Comparison of ENCODE assay signal across 23 cellular contexts in genomic region chr2:216346781-216347180, GRCh38. TPM values are rescaled to one million over a fixed set of nuclear protein-coding genes. Genes with fewer than 3 reads are reported as not detected.
DNase-seq lines count a peak whose midpoint lies in the region; ATAC-seq, FAIRE-seq and TF ChIP-seq lines count a peak whose summit lies in the region.
"Had no signal": no experiment of that assay in that cellular context is flagged by ENCODE, and none has a peak within 500 bp of the region (broad histone marks: within the 10 kb centered on the region; RNA-seq: fewer than 3 reads in every experiment).

No MANE protein-coding gene starts in this region.

- TF ChIP-seq POLR2A in H1 (IDR thresholded peaks at IDR 0.05; ENCODE audit: control extremely low read depth in 1 of 2, low read depth in 2 of 2, low read length in 2 of 2) = no peak

- CTCF ChIA-PET in H1 (lab: Charles Lee; ENCODE audit: partially characterized antibody) = interaction anchor here (1.4 to 4.9 kb wide), 3 partner anchors 18 to 63 kb away, joined by 3 to 24 read pairs (median 6); no protein-coding TSS in a partner anchor

- H3K79me2 ChIP-seq in H1 (ENCODE audit: control insufficient read depth in 1 of 2, insufficient read depth in 2 of 2, low read length in 2 of 2) = no peaks in the 10 kb centered on the region

- no peak overlapping the region for H3K23ac ChIP-seq in H1 (ENCODE audit: insufficient read length)

- peak; percentile 61 to 75 for ATAC-seq in stimulated activated naive B cell treated with anti-CD40 and anti-IgM and Interleukin-4, amounts not matched to agents 10 μg/mL and 1 μg/mL and 100 μg/mL, for 72 hours (replicated peaks)
- ATAC-seq: body of pancreas had no signal

- no peaks in the 10 kb centered on the region for H3K9me3 ChIP-seq in H1 (ENCODE audit: insufficient read depth in 2 of 2, low read depth in 1 of 2, low read length in 1 of 2)
- H3K9me3 ChIP-seq: body of pancreas, colonic mucosa, prostate gland, testis had no signal

- H3K23me2 ChIP-seq in H1 (ENCODE audit: low read depth, low read length) = peaks cover 4% of the 10 kb centered on the region; the same call in 1 of the 2 replicates

- TF ChIP-seq EP300 in H1 (IDR thresholded peaks at IDR 0.05; ENCODE audit: borderline replicate concordance in 1 of 2, low read depth in 2 of 2, low read length in 2 of 2) = no peak

- no peaks in the 10 kb centered on the region for H3K27me3 Mint-ChIP-seq in activated naive CD4-positive, alpha-beta T cell treated with anti-CD3 and anti-CD28 coated beads, Interleukin-2, amount 50 U/mL, for 24 hours
- peaks cover 3 to 7% of the 10 kb centered on the region in 2 donors for H3K27me3 Mint-ChIP-seq in stimulated activated naive B cell treated with anti-CD40 and anti-IgM and Interleukin-4, amounts not matched to agents 10 μg/mL and 1 μg/mL and 100 μg/mL, for 72 hours

- H3K27ac ChIP-seq in H1 (ENCODE audit: low read depth, low read length) = no peak overlapping the region
- H3K27ac ChIP-seq: body of pancreas, colonic mucosa, prostate gland, testis had no signal

- no peak overlapping the region for H2AFZ ChIP-seq in H1 (ENCODE audit: low read length)

- 0 out of 2 replicates have a peak overlapping the region, but pooled peaks have one; percentile 24 for H3K18ac ChIP-seq in H1 (ENCODE audit: extremely low read depth, low read length)

- 0 out of 2 replicates have a peak overlapping the region, but pooled peaks have one; percentile 41 for H2BK12ac ChIP-seq in H1 (ENCODE audit: low read depth, low read length)

- no peaks in the 10 kb centered on the region for H4K20me1 ChIP-seq in H1 (replicated peaks in 1 of 2; ENCODE audit: control insufficient read depth in 1 of 2, insufficient read depth in 2 of 2, low read length in 2 of 2)

- no peak for FAIRE-seq in H1 (lab: Jason Lieb, UNC)
- FAIRE-seq: frontal cortex had no signal

- DNase-seq in activated naive CD4-positive, alpha-beta T cell treated with Interleukin-2 at 50 U/mL for 16 hours = no peak
- DNase-seq in UCSD-AML1 (lab: John Stamatoyannopoulos, UW; ENCODE audit: unreplicated experiment) (peak; percentile 38), H1 (ENCODE audit: low read depth in 1 of 2, low spot score in 2 of 2) (no peak), dedifferentiated amniotic fluid mesenchymal stem cell (ENCODE audit: extremely low spot score) (no peak), cortex of kidney (lab: John Stamatoyannopoulos, UW) (no peak), COR-L47 (lab: John Stamatoyannopoulos, UW) (no peak)
- no peak for DNase-seq in stimulated activated naive B cell treated with anti-CD40 and anti-IgM and Interleukin-4, amounts not matched to agents 10 μg/mL and 1 μg/mL and 100 μg/mL, for 72 hours
- DNase-seq: ACHN, activated B cell treated with CpG ODN at 0.5 μM for 24 hours, body of pancreas, colonic mucosa, DMS53, midbrain, MV-4-11, NCI-H1930, NCI-H345, testis had no signal

- WGBS in H1 (ENCODE audit: extremely low coverage in 1 of 2, insufficient coverage in 1 of 2, insufficient read length in 1 of 2, insufficient replicate concordance in 2 of 2, low coverage in 1 of 2, low lambda C conversion rate in 2 of 2, missing lambda C conversion rate in 1 of 2), 2 experiments = 94% methylated on average over 3 of the region's 3 CpGs; no CpG with 5 or more reads in 1 of the 2 experiments

- no peak overlapping the region for H3K4me3 ChIP-seq in H1 (ENCODE audit: extremely low read depth in 1 of 4, insufficient read depth in 2 of 4, low read depth in 3 of 4, low read length in 4 of 4)
- H3K4me3 ChIP-seq: body of pancreas, colonic mucosa, prostate gland, testis had no signal

- H3K4ac ChIP-seq in H1 (replicated peaks; ENCODE audit: insufficient read length, low read depth, low read length) = no peak overlapping the region

- H3K56ac ChIP-seq in H1 (replicated peaks; ENCODE audit: insufficient read length, low read depth, low read length) = no peak overlapping the region

- H3K9ac ChIP-seq in H1 (replicated peaks in 1 of 4; ENCODE audit: extremely low read depth in 1 of 4, low read depth in 3 of 4, low read length in 3 of 4) = no peak overlapping the region

- 0 out of 2 replicates have a peak overlapping the region, but pooled peaks have one; percentile 42 for H2AK5ac ChIP-seq in H1 (ENCODE audit: low read depth, low read length)

- no peaks in the 10 kb centered on the region for H3K79me1 ChIP-seq in H1 (ENCODE audit: low read depth, low read length)

- H2BK120ac ChIP-seq in H1 (replicated peaks; ENCODE audit: low read depth, low read length) = no peak overlapping the region

- TF ChIP-seq RAD21 in H1 (IDR thresholded peaks at IDR 0.05 in 1 of 2, conservative IDR thresholded peaks at IDR 0.05 in 1 of 2; ENCODE audit: low read depth in 2 of 2, low read length in 2 of 2) = no peak

- H3K14ac ChIP-seq in H1 (ENCODE audit: insufficient read length) = no peak overlapping the region

- no peak overlapping the region for H2BK5ac ChIP-seq in H1 (ENCODE audit: low read depth, low read length)

- H2BK20ac ChIP-seq in H1 (ENCODE audit: low read length) = peak overlapping the region; percentile 64; the same call in 1 of the 2 replicates

- H3K36me3 ChIP-seq in H1 (ENCODE audit: control insufficient read depth in 2 of 4, insufficient read depth in 4 of 4, low read length in 3 of 4) = no peaks in the 10 kb centered on the region
- H3K36me3 ChIP-seq: colonic mucosa, prostate gland had no signal

- no peak overlapping the region for H2BK15ac ChIP-seq in H1 (ENCODE audit: low read length)

- H3K36me3 Mint-ChIP-seq in activated naive CD4-positive, alpha-beta T cell treated with anti-CD3 and anti-CD28 coated beads, Interleukin-2, amount 50 U/mL, for 24 hours = no peaks in the 10 kb centered on the region
- no peaks in the 10 kb centered on the region for H3K36me3 Mint-ChIP-seq in stimulated activated naive B cell treated with anti-CD40 and anti-IgM and Interleukin-4, amounts not matched to agents 10 μg/mL and 1 μg/mL and 100 μg/mL, for 72 hours
- H3K36me3 Mint-ChIP-seq: CD14-positive monocyte had no signal

- H3K4me2 ChIP-seq in H1 (ENCODE audit: insufficient read depth in 1 of 2, low read depth in 2 of 2, low read length in 2 of 2) = no peak overlapping the region

- H3K9me3 Mint-ChIP-seq in activated naive CD4-positive, alpha-beta T cell treated with anti-CD3 and anti-CD28 coated beads, Interleukin-2, amount 50 U/mL, for 24 hours = no peaks in the 10 kb centered on the region
- peaks cover 0 to 4% of the 10 kb centered on the region in 2 donors for H3K9me3 Mint-ChIP-seq in stimulated activated naive B cell treated with anti-CD40 and anti-IgM and Interleukin-4, amounts not matched to agents 10 μg/mL and 1 μg/mL and 100 μg/mL, for 72 hours
- H3K9me3 Mint-ChIP-seq: activated B cell treated with CpG ODN at 0.5 μM for 24 hours, CD14-positive monocyte, neural crest cell had no signal

- H4K5ac ChIP-seq in H1 (ENCODE audit: insufficient read length, low read depth, low read length) = no peak overlapping the region

- no peak overlapping the region for H4K91ac ChIP-seq in H1 (replicated peaks; ENCODE audit: insufficient read length, low read length)

- H4K8ac ChIP-seq in H1 (ENCODE audit: extremely low read depth, insufficient read depth, low read length) = no peak overlapping the region

- H3K4me1 Mint-ChIP-seq in activated naive CD4-positive, alpha-beta T cell treated with anti-CD3 and anti-CD28 coated beads, Interleukin-2, amount 50 U/mL, for 24 hours = peaks cover 54% of the 10 kb centered on the region
- H3K4me1 Mint-ChIP-seq in stimulated activated naive B cell treated with anti-CD40 and anti-IgM and Interleukin-4, amounts not matched to agents 10 μg/mL and 1 μg/mL and 100 μg/mL, for 72 hours = no peaks in the 10 kb centered on the region
- H3K4me1 Mint-ChIP-seq: activated B cell treated with CpG ODN at 0.5 μM for 24 hours, CD14-positive monocyte had no signal

- H3K27me3 ChIP-seq in H1 (replicated peaks in 1 of 4; ENCODE audit: control insufficient read depth in 3 of 4, extremely low read depth in 1 of 4, insufficient read depth in 3 of 4, low read length in 3 of 4) = no peaks in the 10 kb centered on the region
- H3K27me3 ChIP-seq: body of pancreas, colonic mucosa, testis had no signal

- H3K27ac Mint-ChIP-seq in activated naive CD4-positive, alpha-beta T cell treated with anti-CD3 and anti-CD28 coated beads, Interleukin-2, amount 50 U/mL, for 24 hours = peak overlapping the region; percentile 66
- no peak overlapping the region for H3K27ac Mint-ChIP-seq in stimulated activated naive B cell treated with anti-CD40 and anti-IgM and Interleukin-4, amounts not matched to agents 10 μg/mL and 1 μg/mL and 100 μg/mL, for 72 hours
- H3K27ac Mint-ChIP-seq: activated B cell treated with CpG ODN at 0.5 μM for 24 hours had no signal

- POLR2A ChIA-PET in H1 (lab: Charles Lee; ENCODE audit: partially characterized antibody) = interaction anchor here (1.8 kb wide), 1 partner anchor 29 kb away, joined by 4 read pairs; no protein-coding TSS in a partner anchor

- H3K4me3 Mint-ChIP-seq in activated naive CD4-positive, alpha-beta T cell treated with anti-CD3 and anti-CD28 coated beads, Interleukin-2, amount 50 U/mL, for 24 hours = no peak overlapping the region
- no peak overlapping the region for H3K4me3 Mint-ChIP-seq in stimulated activated naive B cell treated with anti-CD40 and anti-IgM and Interleukin-4, amounts not matched to agents 10 μg/mL and 1 μg/mL and 100 μg/mL, for 72 hours
- H3K4me3 Mint-ChIP-seq: activated B cell treated with CpG ODN at 0.5 μM for 24 hours, CD14-positive monocyte, neural crest cell had no signal

- peaks cover 7 to 28% (median 23%) of the 10 kb centered on the region in 4 experiments for H3K4me1 ChIP-seq in H1 (replicated peaks in 1 of 4; ENCODE audit: control insufficient read depth in 3 of 4, insufficient read depth in 4 of 4, low read length in 3 of 4)
- H3K4me1 ChIP-seq: body of pancreas, colonic mucosa, prostate gland, testis had no signal

- no peak for TF ChIP-seq CTCF in H1 (IDR thresholded peaks at IDR 0.05; ENCODE audit: control extremely low read depth in 1 of 3, insufficient read depth in 1 of 3, low read depth in 1 of 3, low read length in 3 of 3)

TF ChIP-seq in H1, 55 proteins besides CTCF, POLR2A, EP300 and RAD21 (continues in another document):
- TF ChIP-seq GABPA (IDR thresholded peaks at IDR 0.05; ENCODE audit: borderline replicate concordance, insufficient read depth, low read length) = no peak
- no peak for TF ChIP-seq TAF7 (optimal IDR thresholded peaks at IDR 0.05; ENCODE audit: borderline replicate concordance, low read depth, low read length)
- TF ChIP-seq BACH1 (IDR thresholded peaks at IDR 0.05; ENCODE audit: low read length) = no peak

RNA-seq across cellular contexts. Expression of gene MARCHF4, which starts 25.5 kb away (rescaled TPM):
- 2.9 TPM in 2 replicates for total RNA-seq in H1 (2021; fragmentation: NEBNext Ultra II Directional; extraction: Animal tissue kit (Norgen Biotek cat#: 25700))
- 1.8 and 1.9 TPM in 2 replicates for polyA plus RNA-seq in H1 (2011; rRNA removed)
- polyA plus RNA-seq in H1 (2011; cell fraction: cytosol; rRNA removed) = 1.4 TPM
- polyA plus RNA-seq in H1 (2011; cell fraction: nucleus; rRNA removed) = 1.1 TPM
- polyA plus RNA-seq in H1 (2012, experiment 1 of 2) = 2.7 to 3.5 TPM (median 3.1 TPM) in 4 replicates
- polyA plus RNA-seq in H1 (2012, experiment 2 of 2) = 3.1 TPM
- polyA plus RNA-seq in H1 (2013, experiment 1 of 2) = 1.7 TPM
- polyA plus RNA-seq in H1 (2013, experiment 2 of 2) = 1.7 TPM
- polyA minus RNA-seq in H1 (2011; rRNA and poly(A)+ RNA removed) = 1.3 TPM in 2 replicates
- 0.73 TPM for polyA minus RNA-seq in H1 (2011; cell fraction: cytosol; rRNA and poly(A)+ RNA removed)
- 1.6 TPM for polyA minus RNA-seq in H1 (2011; cell fraction: nucleus; rRNA and poly(A)+ RNA removed)
- total RNA-seq: activated B cell treated with CpG ODN at 0.5 μM for 24 hours, prostate gland, SK-MEL-5 had no signal
- polyA plus RNA-seq: CD14-positive monocyte had no signal
